ENCODE assay signal across 8 cellular contexts in genomic region chr3:127544151-127544805, GRCh38. TPM values are rescaled to one million over a fixed set of nuclear protein-coding genes. Genes with fewer than 3 reads are reported as not detected.
DNase-seq lines count a peak whose midpoint lies in the region; ATAC-seq lines count a peak whose summit lies in the region.

No MANE protein-coding gene starts in this region.

- intact Hi-C loops in left colon (cut with DNase I, micrococcal nuclease) = loop anchor here in 1 of 2 donors (10.0 kb wide), 1 partner anchor 1019 kb away; the partner anchor contains the start of gene CHST13

- no peak overlapping the region for H3K27ac Mint-ChIP-seq in central memory CD8-positive, alpha-beta T cell (ENCODE audit: low read depth)

- H3K27me3 Mint-ChIP-seq in central memory CD8-positive, alpha-beta T cell = peaks cover 9% of the 10 kb centered on the region

- no peak overlapping the region for H3K4me3 Mint-ChIP-seq in central memory CD8-positive, alpha-beta T cell

- H3K36me3 Mint-ChIP-seq in central memory CD8-positive, alpha-beta T cell (ENCODE audit: insufficient read depth) = peaks cover 3% of the 10 kb centered on the region

- DNase-seq in ELF-1 (ENCODE audit: low read depth, low spot score) (peak; percentile 89), NCI-H345 treated with DMSO at 0.1 percent for 48 hours (lab: John Stamatoyannopoulos, UW; ENCODE audit: unreplicated experiment) (peak; percentile 35), left colon (peak; percentile 76 to 90)
- DNase-seq in activated CD4-positive, CD25-positive, alpha-beta regulatory T cell treated with anti-CD3 and anti-CD28 coated beads, Interleukin-2, amount 50 U/mL, for 72 hours = peak; percentile 68
- peak; percentile 33 to 47 for DNase-seq in central memory CD8-positive, alpha-beta T cell (ENCODE audit: low spot score in 2 of 2)
- DNase-seq in stimulated activated CD4-positive, alpha-beta T cell treated with anti-CD3 and anti-CD28 coated beads, Interleukin-4, amount 100 ng/mL, for 1 hour = peak; percentile 71

- ATAC-seq in HG02938 (IDR thresholded peaks at IDR 0.05; ENCODE audit: unreplicated experiment) (peak; percentile 54), left colon (peak; percentile 52), GM18519 (IDR thresholded peaks at IDR 0.05; ENCODE audit: low FRiP score, unreplicated experiment) (no peak)
- ATAC-seq in central memory CD8-positive, alpha-beta T cell (replicated peaks; ENCODE audit: extremely low read depth, poor library complexity, severe bottlenecking) = peak; percentile 40

- H3K9me3 Mint-ChIP-seq in central memory CD8-positive, alpha-beta T cell = no peaks in the 10 kb centered on the region

- peaks cover 17% of the 10 kb centered on the region for H3K4me1 Mint-ChIP-seq in central memory CD8-positive, alpha-beta T cell

RNA-seq across cellular contexts. Expression of gene TPRA1, which starts 46.3 kb away (rescaled TPM):
- 10 to 100 TPM; 21.9 to 25.7 TPM for total RNA-seq in left colon

RNA-seq across cellular contexts. Expression of gene MCM2, which starts 53.9 kb away (rescaled TPM):
- total RNA-seq in left colon = 10 to 100 TPM; 10.4 to 16.4 TPM

Comparison
In these comparisons a context has a peak if more than half of its experiments do, and no peak if none do; other contexts are left out.
1. DNase-seq: peak in every context shown above with its lines; median percentile 89 in ELF-1; 83 in left colon; 71 in stimulated activated CD4-positive, alpha-beta T cell treated with anti-CD3 and anti-CD28 coated beads, Interleukin-4, amount 100 ng/mL, for 1 hour; 68 in activated CD4-positive, CD25-positive, alpha-beta regulatory T cell treated with anti-CD3 and anti-CD28 coated beads, Interleukin-2, amount 50 U/mL, for 72 hours; 40 in central memory CD8-positive, alpha-beta T cell; 35 in NCI-H345 treated with DMSO at 0.1 percent for 48 hours.